8 cellular contexts compared by ENCODE assay signal in genomic region chr10:101014230-101014884, GRCh38. TPM values are rescaled to one million over a fixed set of nuclear protein-coding genes. Genes with fewer than 3 reads are reported as not detected.
DNase-seq lines count a peak whose midpoint lies in the region; ATAC-seq and TF ChIP-seq lines count a peak whose summit lies in the region.

No MANE protein-coding gene starts in this region.

- no peaks in the 10 kb centered on the region for H3K36me3 ChIP-seq in esophagus muscularis mucosa

- H3K9me3 Mint-ChIP-seq in nephron, result no peaks in the 10 kb centered on the region
- H3K9me3 Mint-ChIP-seq in stimulated activated naive CD8-positive, alpha-beta T cell treated with anti-CD3 and anti-CD28 coated beads, Interleukin-15, amount 100 ng/mL, for 72 hours, result no peaks in the 10 kb centered on the region

- ATAC-seq in stimulated activated naive CD8-positive, alpha-beta T cell treated with anti-CD3 and anti-CD28 coated beads, Interleukin-15, amount 100 ng/mL, for 72 hours, result no peak
- no peak for ATAC-seq in GM18502 (IDR thresholded peaks at IDR 0.05; ENCODE audit: poor library complexity, unreplicated experiment)

- peak overlapping the region; percentile 30 to 44 (median 34) for H3K27ac Mint-ChIP-seq in nephron
- no peak overlapping the region for H3K27ac Mint-ChIP-seq in stimulated activated naive CD8-positive, alpha-beta T cell treated with anti-CD3 and anti-CD28 coated beads, Interleukin-15, amount 100 ng/mL, for 72 hours

- H3K4me1 Mint-ChIP-seq in nephron, result peaks cover 43% of the 10 kb centered on the region
- peaks cover 39% of the 10 kb centered on the region for H3K4me1 Mint-ChIP-seq in stimulated activated naive CD8-positive, alpha-beta T cell treated with anti-CD3 and anti-CD28 coated beads, Interleukin-15, amount 100 ng/mL, for 72 hours

- TF ChIP-seq EP300 in esophagus muscularis mucosa (IDR thresholded peaks at IDR 0.05), result no peak

- H3K4me3 Mint-ChIP-seq in nephron, result no peak overlapping the region
- H3K4me3 Mint-ChIP-seq in stimulated activated naive CD8-positive, alpha-beta T cell treated with anti-CD3 and anti-CD28 coated beads, Interleukin-15, amount 100 ng/mL, for 72 hours, result no peak overlapping the region

- TF ChIP-seq CTCF in AG09319 (IDR thresholded peaks at IDR 0.05; ENCODE audit: low read depth, low read length) (peak; percentile 97), esophagus muscularis mucosa (IDR thresholded peaks at IDR 0.05) (peak in 2 of 3 experiments; percentile 89 to 98), nephron (IDR thresholded peaks at IDR 0.05; ENCODE audit: unreplicated experiment in 3 of 3) (peak; percentile 83 to 90 (median 90))

- H3K4me3 ChIP-seq in esophagus muscularis mucosa, result no peak overlapping the region

- H3K36me3 Mint-ChIP-seq in nephron (ENCODE audit: low read depth), result no peaks in the 10 kb centered on the region

- peaks cover 32 to 44% (median 42%) of the 10 kb centered on the region in 4 donors for H3K4me1 ChIP-seq in esophagus muscularis mucosa

- H3K9me3 ChIP-seq in esophagus muscularis mucosa, result no peaks in the 10 kb centered on the region

- no peak for TF ChIP-seq POLR2A in esophagus muscularis mucosa (IDR thresholded peaks at IDR 0.05; ENCODE audit: low read depth)

- H3K27me3 ChIP-seq in esophagus muscularis mucosa, result peaks cover 0 to 37% (median 3%) of the 10 kb centered on the region in 4 donors

- WGBS in esophagus muscularis mucosa, result 17% methylated on average over 10 of the region's 11 CpGs

- DNase-seq in AG09319 (ENCODE audit: extremely low read depth, low read depth) (no peak), GM19240 (ENCODE audit: insufficient read length, low spot score) (peak; percentile 91), NCI-H748 treated with DMSO at 0.1 percent for 48 hours (lab: John Stamatoyannopoulos, UW) (peak; percentile 9), esophagus muscularis mucosa (ENCODE audit: extremely low spot score) (no peak)
- DNase-seq in activated T-cell treated with anti-CD3 and anti-CD28 coated beads, Interleukin-2, amount 50 U/mL, for 1 hour, result peak; percentile 84
- DNase-seq in stimulated activated naive CD8-positive, alpha-beta T cell treated with anti-CD3 and anti-CD28 coated beads, Interleukin-15, amount 100 ng/mL, for 72 hours, result peak; percentile 69 to 72

- H3K27me3 Mint-ChIP-seq in nephron (ENCODE audit: low read depth), result peaks cover 43% of the 10 kb centered on the region
- H3K27me3 Mint-ChIP-seq in stimulated activated naive CD8-positive, alpha-beta T cell treated with anti-CD3 and anti-CD28 coated beads, Interleukin-15, amount 100 ng/mL, for 72 hours, result peaks cover 63% of the 10 kb centered on the region

- intact Hi-C loops in esophagus muscularis mucosa (cut with DNase I), result loop anchor here (10.0 kb wide), 1 partner anchor 50 kb away; the partner anchor contains the start of gene SEMA4G

- H3K27ac ChIP-seq in esophagus muscularis mucosa (replicated peaks in 1 of 4), result no peak overlapping the region

RNA-seq across cellular contexts. Expression of gene LZTS2, which starts 14.7 kb away (rescaled TPM):
- 100 to 1,000 TPM in 3 of 4 donors, 10 to 100 TPM in 1; 90.5 to 209 (median 162) TPM for total RNA-seq in esophagus muscularis mucosa

RNA-seq across cellular contexts. Expression of gene PDZD7, which starts 16.6 kb away (rescaled TPM):
- total RNA-seq in esophagus muscularis mucosa, result under 1 TPM; under 0.01 to 0.75 (median 0.39) TPM

RNA-seq across cellular contexts. Expression of gene SFXN3, which starts 16.7 kb away (rescaled TPM):
- total RNA-seq in esophagus muscularis mucosa, result 10 to 100 TPM; 40.9 to 95.5 (median 76.1) TPM

RNA-seq across cellular contexts. Expression of gene TWNK, which starts 27.0 kb away (rescaled TPM):
- total RNA-seq in esophagus muscularis mucosa, result 10 to 100 TPM in 2 of 4 donors, 1 to 10 TPM in 2; 3.7 to 11.1 (median 9.0) TPM

RNA-seq across cellular contexts. Expression of gene MRPL43, which starts 27.1 kb away (rescaled TPM):
- total RNA-seq in esophagus muscularis mucosa, result 10 to 100 TPM; 54.4 to 98.8 (median 82.4) TPM

Comparison
In these comparisons a context has a peak if more than half of its experiments do, and no peak if none do; other contexts are left out.
1. DNase-seq: peak in GM19240 (single experiment), NCI-H748 treated with DMSO at 0.1 percent for 48 hours (single experiment), activated T-cell treated with anti-CD3 and anti-CD28 coated beads, Interleukin-2, amount 50 U/mL, for 1 hour (single experiment) and stimulated activated naive CD8-positive, alpha-beta T cell treated with anti-CD3 and anti-CD28 coated beads, Interleukin-15, amount 100 ng/mL, for 72 hours (2 of 2); none in AG09319 (single experiment) and esophagus muscularis mucosa (single experiment).
2. H3K27ac Mint-ChIP-seq: peak in nephron (3 of 3); none in stimulated activated naive CD8-positive, alpha-beta T cell treated with anti-CD3 and anti-CD28 coated beads, Interleukin-15, amount 100 ng/mL, for 72 hours (0 of 2).
3. Peak in every context shown above with its lines, with median percentiles within 50 percentile points of each other: CTCF ChIP-seq.